In genomic region chr19:43162261-43162660, GRCh38 we compare ENCODE assay signal across 14 cellular contexts. TPM values are rescaled to one million over a fixed set of nuclear protein-coding genes. Genes with fewer than 3 reads are reported as not detected.
"Had no signal": no experiment of that assay in that cellular context is flagged by ENCODE, and none has a peak within 500 bp of the region (broad histone marks: within the 10 kb centered on the region; RNA-seq: fewer than 3 reads in every experiment).

No MANE protein-coding gene starts in this region.

RNA-seq across cellular contexts. Expression of gene PSG5, which starts 24.1 kb away (rescaled TPM):
- total RNA-seq: activated CD4-positive, alpha-beta memory T cell treated with anti-CD3 and anti-CD28 coated beads, Interleukin-2, amount 10 ng/mL, durations not matched to agents 7 days and 5 days; activated CD4-positive, alpha-beta T cell treated with anti-CD3 and anti-CD28 coated beads for 36 hours; activated CD4-positive, alpha-beta T cell treated with anti-CD3 and anti-CD28 coated beads, Interleukin-2, amount 10 ng/mL, durations not matched to agents 7 days and 5 days; activated CD8-positive, alpha-beta memory T cell treated with anti-CD3 and anti-CD28 coated beads, Interleukin-2, amount 10 ng/mL, durations not matched to agents 7 days and 5 days; activated CD8-positive, alpha-beta T cell treated with anti-CD3 and anti-CD28 coated beads, Interleukin-2, amount 10 ng/mL, durations not matched to agents 7 days and 5 days; activated naive CD8-positive, alpha-beta T cell treated with anti-CD3 and anti-CD28 coated beads, Interleukin-2, amount 10 ng/mL, durations not matched to agents 7 days and 5 days; activated T-helper 2 cell treated with anti-CD3 and anti-CD28 coated beads, Interferon-gamma antibody, Interleukin-2, Interleukin-4, amounts not matched to agents 10 μg/mL and 5 μg/mL and 100 μg/mL, durations not matched to agents 14 hours and 24 hours and 36 hours; ascending aorta; bronchial epithelial cell; cardiac muscle cell; chondrocyte; T-helper 2 cell treated with Interferon-gamma antibody and Interleukin-4, amounts not matched to agents 100 ng/mL and 5 ng/mL, for 36 hours; WTC11 had no signal
- polyA plus RNA-seq: adipose tissue, cardiac muscle cell had no signal

RNA-seq across cellular contexts. Expression of gene PSG4, which starts 43.2 kb away (rescaled TPM):
- total RNA-seq: activated CD4-positive, alpha-beta memory T cell treated with anti-CD3 and anti-CD28 coated beads, Interleukin-2, amount 10 ng/mL, durations not matched to agents 7 days and 5 days; activated CD4-positive, alpha-beta T cell treated with anti-CD3 and anti-CD28 coated beads for 36 hours; activated CD4-positive, alpha-beta T cell treated with anti-CD3 and anti-CD28 coated beads, Interleukin-2, amount 10 ng/mL, durations not matched to agents 7 days and 5 days; activated CD8-positive, alpha-beta memory T cell treated with anti-CD3 and anti-CD28 coated beads, Interleukin-2, amount 10 ng/mL, durations not matched to agents 7 days and 5 days; activated CD8-positive, alpha-beta T cell treated with anti-CD3 and anti-CD28 coated beads, Interleukin-2, amount 10 ng/mL, durations not matched to agents 7 days and 5 days; activated naive CD8-positive, alpha-beta T cell treated with anti-CD3 and anti-CD28 coated beads, Interleukin-2, amount 10 ng/mL, durations not matched to agents 7 days and 5 days; activated T-helper 2 cell treated with anti-CD3 and anti-CD28 coated beads, Interferon-gamma antibody, Interleukin-2, Interleukin-4, amounts not matched to agents 10 μg/mL and 5 μg/mL and 100 μg/mL, durations not matched to agents 14 hours and 24 hours and 36 hours; ascending aorta; cardiac muscle cell; chondrocyte; T-helper 2 cell treated with Interferon-gamma antibody and Interleukin-4, amounts not matched to agents 100 ng/mL and 5 ng/mL, for 36 hours; WTC11 had no signal
- polyA plus RNA-seq: cardiac muscle cell had no signal
